15 cellular contexts compared by ENCODE assay signal in genomic region chr4:40622913-40623312, GRCh38. TPM values are rescaled to one million over a fixed set of nuclear protein-coding genes. Genes with fewer than 3 reads are reported as not detected.
DNase-seq lines count a peak whose midpoint lies in the region; ATAC-seq, FAIRE-seq and TF ChIP-seq lines count a peak whose summit lies in the region.
"Had no signal": no experiment of that assay in that cellular context is flagged by ENCODE, and none has a peak within 500 bp of the region (broad histone marks: within the 10 kb centered on the region; RNA-seq: fewer than 3 reads in every experiment).

No MANE protein-coding gene starts in this region.

- in situ Hi-C loops in Caki2 (cut with HindIII; ENCODE audit: low pct_unique_long_range_greater_than_20kb, low sequenced_read_pairs) = loop anchor here (25.0 kb wide), 1 partner anchor 136 kb away; no protein-coding TSS in a partner anchor

- FAIRE-seq in keratinocyte (lab: Jason Lieb, UNC) = no peak

- no peak for TF ChIP-seq CTCF in keratinocyte (optimal IDR thresholded peaks at IDR 0.05 in 1 of 3, IDR thresholded peaks at IDR 0.05 in 1 of 3, conservative IDR thresholded peaks at IDR 0.05 in 1 of 3; ENCODE audit: extremely low read depth in 1 of 3, insufficient read depth in 2 of 3, low read length in 3 of 3)

- peak overlapping the region; percentile 82 for H3K27ac ChIP-seq in keratinocyte (ENCODE audit: control insufficient read depth, insufficient read depth, low read length)
- H3K27ac ChIP-seq: gastroesophageal sphincter had no signal

- no peak overlapping the region for H3K9ac ChIP-seq in keratinocyte (ENCODE audit: control insufficient read depth, extremely low read depth, insufficient read depth, low read length)

- no peak overlapping the region for H3K4me3 ChIP-seq in keratinocyte (ENCODE audit: control insufficient read depth in 2 of 3, extremely low read depth in 1 of 3, insufficient read depth in 2 of 3, low read depth in 1 of 3, low read length in 3 of 3)
- H3K4me3 ChIP-seq: gastroesophageal sphincter had no signal

- H3K4me2 ChIP-seq in keratinocyte (ENCODE audit: control insufficient read depth, extremely low read depth, insufficient read depth, low read depth, low read length) = no peak overlapping the region

- peak; percentile 46 for ATAC-seq in GM19455 (IDR thresholded peaks at IDR 0.05; ENCODE audit: unreplicated experiment)
- ATAC-seq: gastroesophageal sphincter, left ventricle myocardium superior, Panc1 had no signal

- H3K4me1 ChIP-seq in keratinocyte (ENCODE audit: control insufficient read depth, extremely low read depth, insufficient read depth, low read length) = peaks cover 39% of the 10 kb centered on the region
- H3K4me1 ChIP-seq: gastroesophageal sphincter had no signal

- no peaks in the 10 kb centered on the region for H4K20me1 ChIP-seq in keratinocyte (ENCODE audit: control insufficient read depth, extremely low read depth, insufficient read depth, low read length)

- DNase-seq in Caki2 (ENCODE audit: low read depth) (peak; percentile 55), NCI-H2196 treated with DMSO at 0.1 percent for 48 hours (lab: John Stamatoyannopoulos, UW; ENCODE audit: unreplicated experiment) (peak; percentile 46), keratinocyte (ENCODE audit: low read depth, low spot score) (no peak), anterior cingulate cortex (lab: John Stamatoyannopoulos, UW) (no peak), COR-L47 (lab: John Stamatoyannopoulos, UW) (no peak), NCI-H774 (lab: John Stamatoyannopoulos, UW) (no peak)
- no peak for DNase-seq in activated CD8-positive, alpha-beta memory T cell treated with anti-CD3 and anti-CD28 coated beads, Interleukin-2, amount 50 U/mL, for 4 hours
- DNase-seq: activated gamma-delta T cell; CD4-positive, alpha-beta T cell; left ventricle myocardium superior; NCI-H1105; posterior cingulate gyrus had no signal

- no peak overlapping the region for H2AFZ ChIP-seq in keratinocyte (ENCODE audit: control insufficient read depth, low read length)

- H3K27me3 ChIP-seq in keratinocyte (ENCODE audit: control insufficient read depth, extremely low read depth, insufficient read depth, low read length) = no peaks in the 10 kb centered on the region

- H3K9me3 ChIP-seq in keratinocyte (ENCODE audit: control insufficient read depth, low read depth, low read length) = no peaks in the 10 kb centered on the region
- H3K9me3 ChIP-seq: gastroesophageal sphincter had no signal

- dilution Hi-C loops in keratinocyte (cut with MboI; ENCODE audit: extremely low pct_ligation_motif_present, low sequenced_read_pairs) = no loop called here

- no peaks in the 10 kb centered on the region for H3K36me3 ChIP-seq in keratinocyte (ENCODE audit: control insufficient read depth in 2 of 2, extremely low read depth in 1 of 2, insufficient read depth in 2 of 2, low read length in 2 of 2)
- H3K36me3 ChIP-seq: gastroesophageal sphincter had no signal

- H3K79me2 ChIP-seq in keratinocyte (ENCODE audit: control insufficient read depth, insufficient read depth, low read length) = peaks cover 22% of the 10 kb centered on the region

- H3K9me1 ChIP-seq in keratinocyte (ENCODE audit: control insufficient read depth, extremely low read depth, insufficient read depth, low read length) = no peaks in the 10 kb centered on the region

RNA-seq across cellular contexts. Expression of gene RBM47, which starts 6.8 kb away (rescaled TPM):
- 45.5 and 54.3 TPM in 2 replicates for total RNA-seq in Caki2 (2014; rRNA removed; shearing (Covaris generic); ENCODE audit: low replicate concordance)
- 6.8 to 7.2 TPM (median 6.9 TPM) in 3 replicates for polyA plus RNA-seq in keratinocyte
- 7.9 TPM for polyA plus RNA-seq in keratinocyte (2011; ENCODE audit: low read depth)
- 4.2 and 5.2 TPM in 2 replicates for polyA plus RNA-seq in keratinocyte (2011; cell fraction: cytosol; rRNA removed)
- 7.4 and 7.7 TPM in 2 replicates for polyA plus RNA-seq in keratinocyte (2011; cell fraction: nucleus; rRNA removed)
- 6.4 and 11.4 TPM in 2 replicates for polyA plus RNA-seq in keratinocyte (2012; ENCODE audit: low replicate concordance)
- 9.4 to 13.8 TPM (median 11.7 TPM) in 3 replicates for polyA minus RNA-seq in keratinocyte
- 12.3 TPM for polyA minus RNA-seq in keratinocyte (2011; cell fraction: cytosol; rRNA and poly(A)+ RNA removed)
- 15.2 and 15.6 TPM in 2 replicates for polyA minus RNA-seq in keratinocyte (2011; cell fraction: nucleus; rRNA and poly(A)+ RNA removed)

Comparison
In these comparisons a context has a peak if more than half of its experiments do, and no peak if none do; other contexts are left out.
1. DNase-seq: peak in Caki2 (single experiment) and NCI-H2196 treated with DMSO at 0.1 percent for 48 hours (single experiment); none in keratinocyte (single experiment), anterior cingulate cortex (0 of 58), COR-L47 (single experiment), NCI-H774 (single experiment) and activated CD8-positive, alpha-beta memory T cell treated with anti-CD3 and anti-CD28 coated beads, Interleukin-2, amount 50 U/mL, for 4 hours (single experiment).